Comparison of ENCODE assay signal across 8 cellular contexts in genomic region chr11:86523738-86524602, GRCh38.
DNase-seq lines count a peak whose midpoint lies in the region; ATAC-seq, FAIRE-seq and TF ChIP-seq lines count a peak whose summit lies in the region.

No MANE protein-coding gene starts in this region.

- WGBS in A549 (ENCODE audit: missing lambda C conversion rate): 2% methylated on average over 5 of the region's 5 CpGs
- WGBS in mammary epithelial cell (ENCODE audit: low coverage, missing lambda C conversion rate): 36% methylated on average over 5 of the region's 5 CpGs
- WGBS in mesendoderm (ENCODE audit: extremely low coverage, insufficient coverage, low lambda C conversion rate): no CpG with 5 or more reads among the region's 5 CpGs

- CTCF ChIA-PET in A549 (lab: Yijun Ruan, JAX): interaction anchor here (0.7 to 2.4 kb wide), 15 partner anchors 27 to 294 kb away, joined by 3 to 11 read pairs (median 3); no protein-coding TSS in a partner anchor
- CTCF ChIA-PET in mammary epithelial cell (lab: Charles Lee; ENCODE audit: low non-redundant PET): no interaction called here

- H3K79me1 ChIP-seq in mesendoderm (ENCODE audit: low read length): no peaks in the 10 kb centered on the region

- H3K4ac ChIP-seq in mesendoderm (ENCODE audit: low read depth, low read length): no peak overlapping the region

- ATAC-seq in A549 (peak; percentile 94 to 98), HG02870 (IDR thresholded peaks at IDR 0.05; ENCODE audit: unreplicated experiment) (no peak)

- no peak overlapping the region for H4K8ac ChIP-seq in mesendoderm (ENCODE audit: low read depth, low read length)

- H2BK120ac ChIP-seq in mesendoderm (ENCODE audit: low read depth, low read length): peak overlapping the region; percentile 82

- H2BK5ac ChIP-seq in mesendoderm (ENCODE audit: low read length): no peak overlapping the region

- no peaks in the 10 kb centered on the region for H3K27me3 ChIP-seq in HUES6 (ENCODE audit: control insufficient read depth, insufficient read depth, low read length)
- no peaks in the 10 kb centered on the region for H3K27me3 ChIP-seq in mammary epithelial cell (ENCODE audit: insufficient read depth, low read length)
- no peaks in the 10 kb centered on the region for H3K27me3 ChIP-seq in mesendoderm (ENCODE audit: insufficient read depth, low read length, poor library complexity)

- no peak overlapping the region for H3K23ac ChIP-seq in mesendoderm (ENCODE audit: low read length)

- DNase-seq in A549 (ENCODE audit: low read depth in 1 of 2, low spot score in 1 of 2) (peak; percentile 97 to 98), mammary epithelial cell (peak; percentile 87), mesendoderm (peak; percentile 92), NK-92 (lab: John Stamatoyannopoulos, UW; ENCODE audit: unreplicated experiment) (no peak), NCI-H82 (lab: John Stamatoyannopoulos, UW) (no peak), NCI-H1694 (lab: John Stamatoyannopoulos, UW) (no peak)

- dilution Hi-C loops in mammary epithelial cell (cut with HindIII; ENCODE audit: low sequenced_read_pairs): no loop called here

- intact Hi-C loops in mammary epithelial cell (cut with micrococcal nuclease): loop anchor here (1.0 to 5.0 kb wide), 4 partner anchors 42 to 83 kb away; no protein-coding TSS in a partner anchor

- no peak overlapping the region for H2AK5ac ChIP-seq in mesendoderm (ENCODE audit: low read length)

- H3K9ac ChIP-seq in HUES6 (ENCODE audit: low read length) (peak overlapping the region; percentile 52), mammary epithelial cell (ENCODE audit: insufficient read depth, low read length) (no peak overlapping the region), mesendoderm (ENCODE audit: low read length) (no peak overlapping the region)

- TF ChIP-seq CTCF in A549 (IDR thresholded peaks at IDR 0.05) (no peak), mammary epithelial cell (conservative IDR thresholded peaks at IDR 0.05 in 1 of 2, IDR thresholded peaks at IDR 0.05 in 1 of 2; ENCODE audit: extremely low read depth in 1 of 2, insufficient read depth in 1 of 2, low read depth in 1 of 2, low read length in 2 of 2) (no peak)

- no peaks in the 10 kb centered on the region for H4K20me1 ChIP-seq in mammary epithelial cell (ENCODE audit: insufficient read depth, low read length)

- TSS peak; percentile 85 for BruUV-seq in mammary epithelial cell (replicated peaks; lab: Mats Ljungman, UMichigan)

- peak overlapping the region; percentile 68 for H3K56ac ChIP-seq in mesendoderm (ENCODE audit: low read length)

- H3K9me3 ChIP-seq in A549 (peaks cover 27% of the 10 kb centered on the region), HUES6 (ENCODE audit: control insufficient read depth, insufficient read depth, low read depth, low read length) (peaks cover 18% of the 10 kb centered on the region; the same call in 1 of the 2 replicates), mammary epithelial cell (replicated peaks; ENCODE audit: insufficient read depth, low read length) (no peaks in the 10 kb centered on the region)

- POLR2A ChIA-PET in A549 (lab: Yijun Ruan, JAX): interaction anchor here (0.8 to 2.8 kb wide), 5 partner anchors 36 to 277 kb away, joined by 3 to 30 read pairs (median 4); partner anchors contain the start of gene PRSS23

- H3K4me2 ChIP-seq in A549: peak overlapping the region; percentile 85
- H3K4me2 ChIP-seq in mammary epithelial cell (ENCODE audit: insufficient read depth, low read depth, low read length): peak overlapping the region; percentile 55
- H3K4me2 ChIP-seq in mesendoderm (ENCODE audit: low read length): no peak overlapping the region

- TF ChIP-seq RAD21 in A549 (conservative IDR thresholded peaks at IDR 0.05 in 1 of 2, IDR thresholded peaks at IDR 0.05 in 1 of 2): peak; percentile 57 to 75

- H3K4me3 ChIP-seq in A549: no peak overlapping the region
- H3K4me3 ChIP-seq in HUES6 (ENCODE audit: low read depth, low read length): no peak overlapping the region
- H3K4me3 ChIP-seq in mammary epithelial cell (replicated peaks in 1 of 3; ENCODE audit: insufficient read depth in 1 of 3, low read depth in 2 of 3, low read length in 3 of 3): no peak overlapping the region
- no peak overlapping the region for H3K4me3 ChIP-seq in mesendoderm (ENCODE audit: low read length)

- no peaks in the 10 kb centered on the region for H3K36me3 ChIP-seq in HUES6 (ENCODE audit: control insufficient read depth, insufficient read depth, low read length)
- no peaks in the 10 kb centered on the region for H3K36me3 ChIP-seq in mammary epithelial cell (ENCODE audit: insufficient read depth, low read length)
- no peaks in the 10 kb centered on the region for H3K36me3 ChIP-seq in mesendoderm (ENCODE audit: control insufficient read depth, insufficient read depth, low read length)

- H4K5ac ChIP-seq in mesendoderm (ENCODE audit: low read length): no peak overlapping the region

- TF ChIP-seq EP300 in A549 (IDR thresholded peaks at IDR 0.05): peak; percentile 98

- H3K18ac ChIP-seq in mesendoderm (ENCODE audit: low read length): peak overlapping the region; percentile 84

- TF ChIP-seq POLR2A in A549 (IDR thresholded peaks at IDR 0.05; ENCODE audit: low read length): no peak

- peak; percentile 92 for FAIRE-seq in A549 (lab: Jason Lieb, UNC)

- no peak overlapping the region for H2AFZ ChIP-seq in mammary epithelial cell (ENCODE audit: low read depth, low read length)

- H3K79me2 ChIP-seq in mammary epithelial cell (ENCODE audit: insufficient read depth, low read length) (no peaks in the 10 kb centered on the region), mesendoderm (ENCODE audit: control insufficient read depth, insufficient read depth, low read length) (no peaks in the 10 kb centered on the region)

- H3K4me1 ChIP-seq in A549: peaks cover 41% of the 10 kb centered on the region
- peaks cover 20% of the 10 kb centered on the region; the same call in 1 of the 2 replicates for H3K4me1 ChIP-seq in HUES6 (ENCODE audit: control insufficient read depth, insufficient read depth, low read length)
- peaks cover 22% of the 10 kb centered on the region for H3K4me1 ChIP-seq in mammary epithelial cell (ENCODE audit: insufficient read depth, low read length)
- peaks cover 6% of the 10 kb centered on the region for H3K4me1 ChIP-seq in mesendoderm (ENCODE audit: control insufficient read depth, low read depth, low read length)

- in situ Hi-C loops in mammary epithelial cell (cut with MboI; ENCODE audit: low sequenced_read_pairs in 2 of 2): no loop called here

- peak overlapping the region; percentile 90 for H3K27ac ChIP-seq in A549
- peak overlapping the region; percentile 68; the same call in 1 of the 2 replicates for H3K27ac ChIP-seq in HUES6 (ENCODE audit: low read depth, low read length)
- H3K27ac ChIP-seq in mammary epithelial cell (ENCODE audit: insufficient read depth, low read depth, low read length): peak overlapping the region; percentile 77
- peak overlapping the region; percentile 63 for H3K27ac ChIP-seq in mesendoderm (ENCODE audit: low read depth, low read length)

- peak overlapping the region; percentile 92 for H2BK15ac ChIP-seq in mesendoderm (replicated peaks; ENCODE audit: low read depth)

TF ChIP-seq in A549, 52 proteins besides CTCF, POLR2A, EP300 and RAD21 (continues in another document):
- TF ChIP-seq JUN (IDR thresholded peaks at IDR 0.05): peak; percentile 99 to 100
- TF ChIP-seq EHMT2 (IDR thresholded peaks at IDR 0.05; ENCODE audit: low read depth): no peak
- peak; percentile 73 for TF ChIP-seq HOXB5 (CRISPR knock-in tag; IDR thresholded peaks at IDR 0.05)
- no peak for TF ChIP-seq REST (IDR thresholded peaks at IDR 0.05)
- no peak for TF ChIP-seq RNF2 (IDR thresholded peaks at IDR 0.05; ENCODE audit: borderline replicate concordance, low read depth)
- no peak for TF ChIP-seq HDAC2 (IDR thresholded peaks at IDR 0.05)
- TF ChIP-seq ZSCAN20 (CRISPR knock-in tag; IDR thresholded peaks at IDR 0.05): 0 out of 2 replicates have a peak, but pooled peaks have one; percentile 6
- TF ChIP-seq PHF8 (IDR thresholded peaks at IDR 0.05; ENCODE audit: borderline replicate concordance, low read depth): no peak
- peak; percentile 66; the same call in 1 of the 2 replicates for TF ChIP-seq ZNF302 (CRISPR knock-in tag; IDR thresholded peaks at IDR 0.05)
- peak; percentile 80; the same call in 1 of the 2 replicates for TF ChIP-seq ATOH8 (CRISPR knock-in tag; IDR thresholded peaks at IDR 0.05; ENCODE audit: low read depth)
- peak; percentile 74 for TF ChIP-seq SMC3 (IDR thresholded peaks at IDR 0.05)
- TF ChIP-seq MAFK (IDR thresholded peaks at IDR 0.05; ENCODE audit: partially characterized antibody): peak; percentile 58
- no peak for TF ChIP-seq KDM5A (IDR thresholded peaks at IDR 0.05)
- no peak for TF ChIP-seq KDM1A (IDR thresholded peaks at IDR 0.05; ENCODE audit: low read depth)

Comparison
In these comparisons a context has a peak if more than half of its experiments do, and no peak if none do; other contexts are left out.
1. DNase-seq: peak in A549 (2 of 2), mammary epithelial cell (single experiment) and mesendoderm (single experiment); none in NK-92 (single experiment), NCI-H82 (single experiment) and NCI-H1694 (single experiment).
2. Peak in every context shown above with its lines, with median percentiles within 50 percentile points of each other: H3K27ac ChIP-seq.